In genomic region chr10:22341936-22342222, GRCh38 we compare ENCODE assay signal across 15 cellular contexts. TPM values are rescaled to one million over a fixed set of nuclear protein-coding genes. Genes with fewer than 3 reads are reported as not detected.
DNase-seq lines count a peak whose midpoint lies in the region; ATAC-seq, FAIRE-seq and TF ChIP-seq lines count a peak whose summit lies in the region.
"Had no signal": no experiment of that assay in that cellular context is flagged by ENCODE, and none has a peak within 500 bp of the region (broad histone marks: within the 10 kb centered on the region; RNA-seq: fewer than 3 reads in every experiment).

No MANE protein-coding gene starts in this region.

- no peak for DNase-seq in CD4-positive, CD25-positive, alpha-beta regulatory T cell
- DNase-seq in GM19239 (ENCODE audit: insufficient read length, low spot score) (no peak), HK-2 (ENCODE audit: unreplicated experiment) (no peak)
- DNase-seq: activated naive CD4-positive, alpha-beta T cell treated with anti-CD3 and anti-CD28 coated beads for 36 hours; Karpas-422; mucosa of descending colon; NCI-H1694; RPMI8226 had no signal

- peaks cover 11 to 44% (median 33%) of the 10 kb centered on the region in 4 donors for H3K4me1 Mint-ChIP-seq in CD4-positive, CD25-positive, alpha-beta regulatory T cell
- H3K4me1 Mint-ChIP-seq in activated T-helper 17 cell treated with anti-CD3 and anti-CD28 coated beads, Interleukin-2, amount 50 U/mL, for 72 hours: no peaks in the 10 kb centered on the region
- H3K4me1 Mint-ChIP-seq in nephron: peaks cover 48% of the 10 kb centered on the region

- H3K27me3 ChIP-seq in CD4-positive, CD25-positive, alpha-beta regulatory T cell (ENCODE audit: control insufficient read depth, insufficient read depth, low read length): peaks cover 78% of the 10 kb centered on the region

- H3K4me3 ChIP-seq in CD4-positive, CD25-positive, alpha-beta regulatory T cell (ENCODE audit: low read depth, low read length): no peak overlapping the region
- H3K4me3 ChIP-seq: mucosa of descending colon had no signal

- no peaks in the 10 kb centered on the region for H3K36me3 Mint-ChIP-seq in CD4-positive, CD25-positive, alpha-beta regulatory T cell
- peaks cover 33% of the 10 kb centered on the region for H3K36me3 Mint-ChIP-seq in activated T-helper 17 cell treated with anti-CD3 and anti-CD28 coated beads, Interleukin-2, amount 50 U/mL, for 72 hours (ENCODE audit: low read depth)
- no peaks in the 10 kb centered on the region for H3K36me3 Mint-ChIP-seq in nephron (ENCODE audit: low read depth)

- H3K9me3 Mint-ChIP-seq in CD4-positive, CD25-positive, alpha-beta regulatory T cell: peaks cover 0 to 17% (median 4%) of the 10 kb centered on the region in 7 donors
- peaks cover 4% of the 10 kb centered on the region for H3K9me3 Mint-ChIP-seq in activated T-helper 17 cell treated with anti-CD3 and anti-CD28 coated beads, Interleukin-2, amount 50 U/mL, for 72 hours
- H3K9me3 Mint-ChIP-seq in nephron: peaks cover 6% of the 10 kb centered on the region
- H3K9me3 Mint-ChIP-seq: activated naive CD4-positive, alpha-beta T cell treated with anti-CD3 and anti-CD28 coated beads for 36 hours had no signal

- no peak overlapping the region for H3K27ac ChIP-seq in CD4-positive, CD25-positive, alpha-beta regulatory T cell (ENCODE audit: insufficient read depth, low read length, poor library complexity, severe bottlenecking)

- H3K27ac Mint-ChIP-seq in CD4-positive, CD25-positive, alpha-beta regulatory T cell: peak overlapping the region in 1 of 3 donors; percentile 58
- H3K27ac Mint-ChIP-seq in activated T-helper 17 cell treated with anti-CD3 and anti-CD28 coated beads, Interleukin-2, amount 50 U/mL, for 72 hours: no peak overlapping the region
- peak overlapping the region in 1 of 3 experiments; percentile 71 for H3K27ac Mint-ChIP-seq in nephron
- H3K27ac Mint-ChIP-seq: activated naive CD4-positive, alpha-beta T cell treated with anti-CD3 and anti-CD28 coated beads for 36 hours had no signal

- no peaks in the 10 kb centered on the region for H3K36me3 ChIP-seq in CD4-positive, CD25-positive, alpha-beta regulatory T cell (ENCODE audit: control insufficient read depth, insufficient read depth, low read length)

- H3K4me1 ChIP-seq in CD4-positive, CD25-positive, alpha-beta regulatory T cell (ENCODE audit: control insufficient read depth, insufficient read depth, low read length, poor library complexity, severe bottlenecking): peaks cover 35% of the 10 kb centered on the region

- FAIRE-seq in GM19239 (lab: Jason Lieb, UNC): peak; percentile 51
- FAIRE-seq: endothelial cell of umbilical vein, keratinocyte had no signal

- H3K4me3 Mint-ChIP-seq in CD4-positive, CD25-positive, alpha-beta regulatory T cell: peak overlapping the region; percentile 71 to 92 (median 80)
- peak overlapping the region; percentile 85 for H3K4me3 Mint-ChIP-seq in activated T-helper 17 cell treated with anti-CD3 and anti-CD28 coated beads, Interleukin-2, amount 50 U/mL, for 72 hours
- H3K4me3 Mint-ChIP-seq in nephron: peak overlapping the region; percentile 79 to 82 (median 81)

- H3K9me3 ChIP-seq in CD4-positive, CD25-positive, alpha-beta regulatory T cell (ENCODE audit: control insufficient read depth in 2 of 2, low read length in 2 of 2): peaks cover 13 to 14% of the 10 kb centered on the region in 2 experiments
- H3K9me3 ChIP-seq: mucosa of descending colon had no signal

- TF ChIP-seq CTCF in nephron (IDR thresholded peaks at IDR 0.05; ENCODE audit: unreplicated experiment in 3 of 3): no peak

- peaks cover 83% of the 10 kb centered on the region for H3K27me3 Mint-ChIP-seq in CD4-positive, CD25-positive, alpha-beta regulatory T cell
- H3K27me3 Mint-ChIP-seq in activated T-helper 17 cell treated with anti-CD3 and anti-CD28 coated beads, Interleukin-2, amount 50 U/mL, for 72 hours: peaks cover 60% of the 10 kb centered on the region
- peaks cover 95% of the 10 kb centered on the region for H3K27me3 Mint-ChIP-seq in nephron (ENCODE audit: low read depth)

- no peak for ATAC-seq in CD4-positive, CD25-positive, alpha-beta regulatory T cell (ENCODE audit: low read depth in 2 of 2)
- no peak for ATAC-seq in activated T-helper 17 cell treated with anti-CD3 and anti-CD28 coated beads, Interleukin-2, amount 50 U/mL, for 72 hours (replicated peaks)
- no peak for ATAC-seq in GM18511 (IDR thresholded peaks at IDR 0.05; ENCODE audit: unreplicated experiment)
- ATAC-seq in GM19455 (IDR thresholded peaks at IDR 0.05; ENCODE audit: unreplicated experiment): no peak

RNA-seq across cellular contexts. Expression of gene SPAG6, which starts 3.4 kb away (rescaled TPM):
- not detected for total RNA-seq in CD4-positive, CD25-positive, alpha-beta regulatory T cell
- under 1 TPM in 2 of 4 donors, not detected in 2; 0.15 to 0.18 TPM for polyA plus RNA-seq in CD4-positive, CD25-positive, alpha-beta regulatory T cell
- total RNA-seq in activated T-helper 17 cell treated with anti-CD3 and anti-CD28 coated beads, Interleukin-2, amount 50 U/mL, for 72 hours: not detected
- total RNA-seq: activated naive CD4-positive, alpha-beta T cell treated with anti-CD3 and anti-CD28 coated beads for 36 hours; endothelial cell of umbilical vein; glomerular endothelial cell; mucosa of descending colon had no signal
- polyA plus RNA-seq: endothelial cell of umbilical vein, keratinocyte had no signal

RNA-seq across cellular contexts. Expression of gene BMI1, which starts 21.0 kb away (rescaled TPM):
- total RNA-seq in CD4-positive, CD25-positive, alpha-beta regulatory T cell: 35.3 TPM
- polyA plus RNA-seq in CD4-positive, CD25-positive, alpha-beta regulatory T cell: 10 to 100 TPM; 27.0 to 35.3 (median 31.0) TPM
- total RNA-seq in activated T-helper 17 cell treated with anti-CD3 and anti-CD28 coated beads, Interleukin-2, amount 50 U/mL, for 72 hours: 10 to 100 TPM; 61.4 to 81.1 TPM

RNA-seq across cellular contexts. Expression of gene COMMD3, which starts 25.7 kb away (rescaled TPM):
- total RNA-seq in CD4-positive, CD25-positive, alpha-beta regulatory T cell: 30.6 TPM
- polyA plus RNA-seq in CD4-positive, CD25-positive, alpha-beta regulatory T cell: 10 to 100 TPM; 85.3 to 99.8 (median 93.6) TPM
- 10 to 100 TPM; 76.9 to 79.3 TPM for total RNA-seq in activated T-helper 17 cell treated with anti-CD3 and anti-CD28 coated beads, Interleukin-2, amount 50 U/mL, for 72 hours
